In genomic region chr2:43149482-43150107, GRCh38 we compare ENCODE assay signal across 1 cellular context.
TF ChIP-seq lines count a peak whose summit lies in the region.

No MANE protein-coding gene starts in this region.

TF ChIP-seq in GM23338, 12 proteins besides CTCF, POLR2A, EP300 and RAD21 (continued from another document):
- TF ChIP-seq, protein P1, sequence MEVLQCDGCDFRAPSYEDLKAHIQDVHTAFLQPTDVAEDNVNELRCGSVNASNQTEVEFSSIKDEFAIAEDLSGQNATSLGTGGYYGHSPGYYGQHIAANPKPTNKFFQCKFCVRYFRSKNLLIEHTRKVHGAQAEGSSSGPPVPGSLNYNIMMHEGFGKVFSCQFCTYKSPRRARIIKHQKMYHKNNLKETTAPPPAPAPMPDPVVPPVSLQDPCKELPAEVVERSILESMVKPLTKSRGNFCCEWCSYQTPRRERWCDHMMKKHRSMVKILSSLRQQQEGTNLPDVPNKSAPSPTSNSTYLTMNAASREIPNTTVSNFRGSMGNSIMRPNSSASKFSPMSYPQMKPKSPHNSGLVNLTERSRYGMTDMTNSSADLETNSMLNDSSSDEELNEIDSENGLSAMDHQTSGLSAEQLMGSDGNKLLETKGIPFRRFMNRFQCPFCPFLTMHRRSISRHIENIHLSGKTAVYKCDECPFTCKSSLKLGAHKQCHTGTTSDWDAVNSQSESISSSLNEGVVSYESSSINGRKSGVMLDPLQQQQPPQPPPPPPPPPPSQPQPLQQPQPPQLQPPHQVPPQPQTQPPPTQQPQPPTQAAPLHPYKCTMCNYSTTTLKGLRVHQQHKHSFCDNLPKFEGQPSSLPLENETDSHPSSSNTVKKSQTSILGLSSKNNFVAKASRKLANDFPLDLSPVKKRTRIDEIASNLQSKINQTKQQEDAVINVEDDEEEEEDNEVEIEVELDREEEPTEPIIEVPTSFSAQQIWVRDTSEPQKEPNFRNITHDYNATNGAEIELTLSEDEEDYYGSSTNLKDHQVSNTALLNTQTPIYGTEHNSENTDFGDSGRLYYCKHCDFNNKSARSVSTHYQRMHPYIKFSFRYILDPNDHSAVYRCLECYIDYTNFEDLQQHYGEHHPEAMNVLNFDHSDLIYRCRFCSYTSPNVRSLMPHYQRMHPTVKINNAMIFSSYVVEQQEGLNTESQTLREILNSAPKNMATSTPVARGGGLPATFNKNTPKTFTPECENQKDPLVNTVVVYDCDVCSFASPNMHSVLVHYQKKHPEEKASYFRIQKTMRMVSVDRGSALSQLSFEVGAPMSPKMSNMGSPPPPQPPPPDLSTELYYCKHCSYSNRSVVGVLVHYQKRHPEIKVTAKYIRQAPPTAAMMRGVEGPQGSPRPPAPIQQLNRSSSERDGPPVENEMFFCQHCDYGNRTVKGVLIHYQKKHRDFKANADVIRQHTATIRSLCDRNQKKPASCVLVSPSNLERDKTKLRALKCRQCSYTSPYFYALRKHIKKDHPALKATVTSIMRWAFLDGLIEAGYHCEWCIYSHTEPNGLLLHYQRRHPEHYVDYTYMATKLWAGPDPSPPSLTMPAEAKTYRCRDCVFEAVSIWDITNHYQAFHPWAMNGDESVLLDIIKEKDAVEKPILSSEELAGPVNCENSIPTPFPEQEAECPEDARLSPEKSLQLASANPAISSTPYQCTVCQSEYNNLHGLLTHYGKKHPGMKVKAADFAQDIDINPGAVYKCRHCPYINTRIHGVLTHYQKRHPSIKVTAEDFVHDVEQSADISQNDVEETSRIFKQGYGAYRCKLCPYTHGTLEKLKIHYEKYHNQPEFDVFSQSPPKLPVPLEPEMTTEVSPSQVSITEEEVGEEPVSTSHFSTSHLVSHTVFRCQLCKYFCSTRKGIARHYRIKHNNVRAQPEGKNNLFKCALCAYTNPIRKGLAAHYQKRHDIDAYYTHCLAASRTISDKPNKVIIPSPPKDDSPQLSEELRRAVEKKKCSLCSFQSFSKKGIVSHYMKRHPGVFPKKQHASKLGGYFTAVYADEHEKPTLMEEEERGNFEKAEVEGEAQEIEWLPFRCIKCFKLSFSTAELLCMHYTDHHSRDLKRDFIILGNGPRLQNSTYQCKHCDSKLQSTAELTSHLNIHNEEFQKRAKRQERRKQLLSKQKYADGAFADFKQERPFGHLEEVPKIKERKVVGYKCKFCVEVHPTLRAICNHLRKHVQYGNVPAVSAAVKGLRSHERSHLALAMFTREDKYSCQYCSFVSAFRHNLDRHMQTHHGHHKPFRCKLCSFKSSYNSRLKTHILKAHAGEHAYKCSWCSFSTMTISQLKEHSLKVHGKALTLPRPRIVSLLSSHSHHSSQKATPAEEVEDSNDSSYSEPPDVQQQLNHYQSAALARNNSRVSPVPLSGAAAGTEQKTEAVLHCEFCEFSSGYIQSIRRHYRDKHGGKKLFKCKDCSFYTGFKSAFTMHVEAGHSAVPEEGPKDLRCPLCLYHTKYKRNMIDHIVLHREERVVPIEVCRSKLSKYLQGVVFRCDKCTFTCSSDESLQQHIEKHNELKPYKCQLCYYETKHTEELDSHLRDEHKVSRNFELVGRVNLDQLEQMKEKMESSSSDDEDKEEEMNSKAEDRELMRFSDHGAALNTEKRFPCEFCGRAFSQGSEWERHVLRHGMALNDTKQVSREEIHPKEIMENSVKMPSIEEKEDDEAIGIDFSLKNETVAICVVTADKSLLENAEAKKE (CRISPR knock-in tag; IDR thresholded peaks at IDR 0.05) = no peak
- no peak for TF ChIP-seq POLR2AphosphoS5 (IDR thresholded peaks at IDR 0.05; ENCODE audit: low read depth)
- TF ChIP-seq ZNF114 (CRISPR knock-in tag; IDR thresholded peaks at IDR 0.05) = no peak
